In the genomic region with DNA sequence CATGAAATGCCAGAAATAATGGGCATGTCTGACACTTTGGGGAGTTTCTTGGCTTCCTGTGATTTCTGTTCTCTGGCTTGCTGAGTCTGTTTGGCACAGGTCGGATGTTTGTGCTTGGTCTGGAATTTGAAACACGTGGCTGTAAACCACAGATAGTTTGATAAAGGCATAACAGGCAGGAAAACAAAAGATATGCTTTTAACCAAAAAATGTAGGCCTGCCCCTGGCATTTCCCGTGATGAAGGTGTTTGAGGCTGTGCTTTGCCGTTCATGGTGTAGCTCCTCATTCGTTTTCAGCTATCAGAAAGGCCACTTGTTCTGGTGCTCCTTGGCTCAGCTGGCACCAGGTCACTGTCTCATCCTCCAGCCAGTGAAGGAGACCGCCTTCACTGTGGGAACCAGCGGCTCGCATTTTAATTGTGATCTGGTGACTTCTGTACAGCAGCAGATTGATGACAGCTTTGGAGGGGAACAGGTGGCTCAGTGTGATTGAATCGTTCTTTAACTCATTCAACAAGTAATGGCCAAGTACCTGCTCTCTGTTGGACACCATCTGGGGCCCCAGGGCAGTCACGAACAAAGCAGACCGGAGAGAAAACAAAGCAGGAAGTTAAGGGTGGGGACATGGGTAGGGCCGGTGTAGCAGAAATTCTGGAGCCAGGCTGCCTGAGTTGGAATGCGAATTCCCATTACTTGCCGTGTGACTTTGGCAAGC, we compare ENCODE assay signal across 1 cellular context.
TF ChIP-seq lines count a peak whose summit lies in the region.

No MANE protein-coding gene starts in this region.

TF ChIP-seq in K562, 482 proteins besides CTCF, POLR2A, EP300 and RAD21 (continued from another document and continues in another):
- TF ChIP-seq, protein P1, sequence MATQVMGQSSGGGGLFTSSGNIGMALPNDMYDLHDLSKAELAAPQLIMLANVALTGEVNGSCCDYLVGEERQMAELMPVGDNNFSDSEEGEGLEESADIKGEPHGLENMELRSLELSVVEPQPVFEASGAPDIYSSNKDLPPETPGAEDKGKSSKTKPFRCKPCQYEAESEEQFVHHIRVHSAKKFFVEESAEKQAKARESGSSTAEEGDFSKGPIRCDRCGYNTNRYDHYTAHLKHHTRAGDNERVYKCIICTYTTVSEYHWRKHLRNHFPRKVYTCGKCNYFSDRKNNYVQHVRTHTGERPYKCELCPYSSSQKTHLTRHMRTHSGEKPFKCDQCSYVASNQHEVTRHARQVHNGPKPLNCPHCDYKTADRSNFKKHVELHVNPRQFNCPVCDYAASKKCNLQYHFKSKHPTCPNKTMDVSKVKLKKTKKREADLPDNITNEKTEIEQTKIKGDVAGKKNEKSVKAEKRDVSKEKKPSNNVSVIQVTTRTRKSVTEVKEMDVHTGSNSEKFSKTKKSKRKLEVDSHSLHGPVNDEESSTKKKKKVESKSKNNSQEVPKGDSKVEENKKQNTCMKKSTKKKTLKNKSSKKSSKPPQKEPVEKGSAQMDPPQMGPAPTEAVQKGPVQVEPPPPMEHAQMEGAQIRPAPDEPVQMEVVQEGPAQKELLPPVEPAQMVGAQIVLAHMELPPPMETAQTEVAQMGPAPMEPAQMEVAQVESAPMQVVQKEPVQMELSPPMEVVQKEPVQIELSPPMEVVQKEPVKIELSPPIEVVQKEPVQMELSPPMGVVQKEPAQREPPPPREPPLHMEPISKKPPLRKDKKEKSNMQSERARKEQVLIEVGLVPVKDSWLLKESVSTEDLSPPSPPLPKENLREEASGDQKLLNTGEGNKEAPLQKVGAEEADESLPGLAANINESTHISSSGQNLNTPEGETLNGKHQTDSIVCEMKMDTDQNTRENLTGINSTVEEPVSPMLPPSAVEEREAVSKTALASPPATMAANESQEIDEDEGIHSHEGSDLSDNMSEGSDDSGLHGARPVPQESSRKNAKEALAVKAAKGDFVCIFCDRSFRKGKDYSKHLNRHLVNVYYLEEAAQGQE (CRISPR knock-in tag; IDR thresholded peaks at IDR 0.05; ENCODE audit: low read depth), result no peak
- no peak for TF ChIP-seq PHF8 (IDR thresholded peaks at IDR 0.05; ENCODE audit: borderline replicate concordance, low read length)
- no peak for TF ChIP-seq FOXA1 (IDR thresholded peaks at IDR 0.05; ENCODE audit: borderline replicate concordance)
- no peak for TF ChIP-seq CHD1 (IDR thresholded peaks at IDR 0.05; ENCODE audit: low read length)
- TF ChIP-seq, protein P2, sequence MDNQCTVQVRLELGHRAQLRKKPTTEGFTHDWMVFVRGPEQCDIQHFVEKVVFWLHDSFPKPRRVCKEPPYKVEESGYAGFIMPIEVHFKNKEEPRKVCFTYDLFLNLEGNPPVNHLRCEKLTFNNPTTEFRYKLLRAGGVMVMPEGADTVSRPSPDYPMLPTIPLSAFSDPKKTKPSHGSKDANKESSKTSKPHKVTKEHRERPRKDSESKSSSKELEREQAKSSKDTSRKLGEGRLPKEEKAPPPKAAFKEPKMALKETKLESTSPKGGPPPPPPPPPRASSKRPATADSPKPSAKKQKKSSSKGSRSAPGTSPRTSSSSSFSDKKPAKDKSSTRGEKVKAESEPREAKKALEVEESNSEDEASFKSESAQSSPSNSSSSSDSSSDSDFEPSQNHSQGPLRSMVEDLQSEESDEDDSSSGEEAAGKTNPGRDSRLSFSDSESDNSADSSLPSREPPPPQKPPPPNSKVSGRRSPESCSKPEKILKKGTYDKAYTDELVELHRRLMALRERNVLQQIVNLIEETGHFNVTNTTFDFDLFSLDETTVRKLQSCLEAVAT (IDR thresholded peaks at IDR 0.05), result peak in 1 of 2 experiments; percentile 84; a peak in 2 of 4 replicates
- TF ChIP-seq, protein P3, sequence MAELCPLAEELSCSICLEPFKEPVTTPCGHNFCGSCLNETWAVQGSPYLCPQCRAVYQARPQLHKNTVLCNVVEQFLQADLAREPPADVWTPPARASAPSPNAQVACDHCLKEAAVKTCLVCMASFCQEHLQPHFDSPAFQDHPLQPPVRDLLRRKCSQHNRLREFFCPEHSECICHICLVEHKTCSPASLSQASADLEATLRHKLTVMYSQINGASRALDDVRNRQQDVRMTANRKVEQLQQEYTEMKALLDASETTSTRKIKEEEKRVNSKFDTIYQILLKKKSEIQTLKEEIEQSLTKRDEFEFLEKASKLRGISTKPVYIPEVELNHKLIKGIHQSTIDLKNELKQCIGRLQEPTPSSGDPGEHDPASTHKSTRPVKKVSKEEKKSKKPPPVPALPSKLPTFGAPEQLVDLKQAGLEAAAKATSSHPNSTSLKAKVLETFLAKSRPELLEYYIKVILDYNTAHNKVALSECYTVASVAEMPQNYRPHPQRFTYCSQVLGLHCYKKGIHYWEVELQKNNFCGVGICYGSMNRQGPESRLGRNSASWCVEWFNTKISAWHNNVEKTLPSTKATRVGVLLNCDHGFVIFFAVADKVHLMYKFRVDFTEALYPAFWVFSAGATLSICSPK (IDR thresholded peaks at IDR 0.05; ENCODE audit: borderline replicate concordance), result no peak
- no peak for TF ChIP-seq TBP (optimal IDR thresholded peaks at IDR 0.05; ENCODE audit: low read depth, low read length)
- TF ChIP-seq, protein P4, sequence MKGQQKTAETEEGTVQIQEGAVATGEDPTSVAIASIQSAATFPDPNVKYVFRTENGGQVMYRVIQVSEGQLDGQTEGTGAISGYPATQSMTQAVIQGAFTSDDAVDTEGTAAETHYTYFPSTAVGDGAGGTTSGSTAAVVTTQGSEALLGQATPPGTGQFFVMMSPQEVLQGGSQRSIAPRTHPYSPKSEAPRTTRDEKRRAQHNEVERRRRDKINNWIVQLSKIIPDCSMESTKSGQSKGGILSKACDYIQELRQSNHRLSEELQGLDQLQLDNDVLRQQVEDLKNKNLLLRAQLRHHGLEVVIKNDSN (CRISPR knock-in tag; IDR thresholded peaks at IDR 0.05), result 0 out of 2 replicates have a peak, but pooled peaks have one; percentile 27
- no peak for TF ChIP-seq JUND (IDR thresholded peaks at IDR 0.05; ENCODE audit: borderline replicate concordance, low read depth, low read length)
- peak; percentile 44; the same call in 1 of the 3 replicates for TF ChIP-seq JUND (tag; IDR thresholded peaks at IDR 0.05; ENCODE audit: borderline replicate concordance, low read depth, low read length)
- TF ChIP-seq, protein P5, sequence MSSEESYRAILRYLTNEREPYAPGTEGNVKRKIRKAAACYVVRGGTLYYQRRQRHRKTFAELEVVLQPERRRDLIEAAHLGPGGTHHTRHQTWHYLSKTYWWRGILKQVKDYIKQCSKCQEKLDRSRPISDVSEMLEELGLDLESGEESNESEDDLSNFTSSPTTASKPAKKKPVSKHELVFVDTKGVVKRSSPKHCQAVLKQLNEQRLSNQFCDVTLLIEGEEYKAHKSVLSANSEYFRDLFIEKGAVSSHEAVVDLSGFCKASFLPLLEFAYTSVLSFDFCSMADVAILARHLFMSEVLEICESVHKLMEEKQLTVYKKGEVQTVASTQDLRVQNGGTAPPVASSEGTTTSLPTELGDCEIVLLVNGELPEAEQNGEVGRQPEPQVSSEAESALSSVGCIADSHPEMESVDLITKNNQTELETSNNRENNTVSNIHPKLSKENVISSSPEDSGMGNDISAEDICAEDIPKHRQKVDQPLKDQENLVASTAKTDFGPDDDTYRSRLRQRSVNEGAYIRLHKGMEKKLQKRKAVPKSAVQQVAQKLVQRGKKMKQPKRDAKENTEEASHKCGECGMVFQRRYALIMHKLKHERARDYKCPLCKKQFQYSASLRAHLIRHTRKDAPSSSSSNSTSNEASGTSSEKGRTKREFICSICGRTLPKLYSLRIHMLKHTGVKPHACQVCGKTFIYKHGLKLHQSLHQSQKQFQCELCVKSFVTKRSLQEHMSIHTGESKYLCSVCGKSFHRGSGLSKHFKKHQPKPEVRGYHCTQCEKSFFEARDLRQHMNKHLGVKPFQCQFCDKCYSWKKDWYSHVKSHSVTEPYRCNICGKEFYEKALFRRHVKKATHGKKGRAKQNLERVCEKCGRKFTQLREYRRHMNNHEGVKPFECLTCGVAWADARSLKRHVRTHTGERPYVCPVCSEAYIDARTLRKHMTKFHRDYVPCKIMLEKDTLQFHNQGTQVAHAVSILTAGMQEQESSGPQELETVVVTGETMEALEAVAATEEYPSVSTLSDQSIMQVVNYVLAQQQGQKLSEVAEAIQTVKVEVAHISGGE (CRISPR knock-in tag; IDR thresholded peaks at IDR 0.05), result no peak
- no peak for TF ChIP-seq ZNF408 (CRISPR knock-in tag; IDR thresholded peaks at IDR 0.05; ENCODE audit: low read depth)
- TF ChIP-seq SMARCE1 (IDR thresholded peaks at IDR 0.05), result 0 out of 2 replicates have a peak, but pooled peaks have one; percentile 24
- no peak for TF ChIP-seq POLR2G (IDR thresholded peaks at IDR 0.05; ENCODE audit: low read depth, low read length)
- TF ChIP-seq, protein P6, sequence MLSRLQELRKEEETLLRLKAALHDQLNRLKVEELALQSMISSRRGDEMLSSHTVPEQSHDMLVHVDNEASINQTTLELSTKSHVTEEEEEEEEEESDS (CRISPR knock-in tag; IDR thresholded peaks at IDR 0.05), result no peak
- TF ChIP-seq TRIM28 (IDR thresholded peaks at IDR 0.05), result no peak
- TF ChIP-seq SMARCA4 (IDR thresholded peaks at IDR 0.05), result peak; percentile 28; the same call in 1 of the 2 replicates
- TF ChIP-seq, protein P7, sequence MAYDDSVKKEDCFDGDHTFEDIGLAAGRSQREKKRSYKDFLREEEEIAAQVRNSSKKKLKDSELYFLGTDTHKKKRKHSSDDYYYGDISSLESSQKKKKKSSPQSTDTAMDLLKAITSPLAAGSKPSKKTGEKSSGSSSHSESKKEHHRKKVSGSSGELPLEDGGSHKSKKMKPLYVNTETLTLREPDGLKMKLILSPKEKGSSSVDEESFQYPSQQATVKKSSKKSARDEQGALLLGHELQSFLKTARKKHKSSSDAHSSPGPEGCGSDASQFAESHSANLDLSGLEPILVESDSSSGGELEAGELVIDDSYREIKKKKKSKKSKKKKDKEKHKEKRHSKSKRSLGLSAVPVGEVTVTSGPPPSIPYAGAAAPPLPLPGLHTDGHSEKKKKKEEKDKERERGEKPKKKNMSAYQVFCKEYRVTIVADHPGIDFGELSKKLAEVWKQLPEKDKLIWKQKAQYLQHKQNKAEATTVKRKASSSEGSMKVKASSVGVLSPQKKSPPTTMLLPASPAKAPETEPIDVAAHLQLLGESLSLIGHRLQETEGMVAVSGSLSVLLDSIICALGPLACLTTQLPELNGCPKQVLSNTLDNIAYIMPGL (CRISPR knock-in tag; IDR thresholded peaks at IDR 0.05), result no peak
- peak; percentile 68 for TF ChIP-seq CBFA2T3 (IDR thresholded peaks at IDR 0.05)
- TF ChIP-seq MEF2D (tag; conservative IDR thresholded peaks at IDR 0.05; ENCODE audit: low read depth), result no peak
- no peak for TF ChIP-seq ZNF444 (CRISPR knock-in tag; IDR thresholded peaks at IDR 0.05)
- TF ChIP-seq, protein P8, sequence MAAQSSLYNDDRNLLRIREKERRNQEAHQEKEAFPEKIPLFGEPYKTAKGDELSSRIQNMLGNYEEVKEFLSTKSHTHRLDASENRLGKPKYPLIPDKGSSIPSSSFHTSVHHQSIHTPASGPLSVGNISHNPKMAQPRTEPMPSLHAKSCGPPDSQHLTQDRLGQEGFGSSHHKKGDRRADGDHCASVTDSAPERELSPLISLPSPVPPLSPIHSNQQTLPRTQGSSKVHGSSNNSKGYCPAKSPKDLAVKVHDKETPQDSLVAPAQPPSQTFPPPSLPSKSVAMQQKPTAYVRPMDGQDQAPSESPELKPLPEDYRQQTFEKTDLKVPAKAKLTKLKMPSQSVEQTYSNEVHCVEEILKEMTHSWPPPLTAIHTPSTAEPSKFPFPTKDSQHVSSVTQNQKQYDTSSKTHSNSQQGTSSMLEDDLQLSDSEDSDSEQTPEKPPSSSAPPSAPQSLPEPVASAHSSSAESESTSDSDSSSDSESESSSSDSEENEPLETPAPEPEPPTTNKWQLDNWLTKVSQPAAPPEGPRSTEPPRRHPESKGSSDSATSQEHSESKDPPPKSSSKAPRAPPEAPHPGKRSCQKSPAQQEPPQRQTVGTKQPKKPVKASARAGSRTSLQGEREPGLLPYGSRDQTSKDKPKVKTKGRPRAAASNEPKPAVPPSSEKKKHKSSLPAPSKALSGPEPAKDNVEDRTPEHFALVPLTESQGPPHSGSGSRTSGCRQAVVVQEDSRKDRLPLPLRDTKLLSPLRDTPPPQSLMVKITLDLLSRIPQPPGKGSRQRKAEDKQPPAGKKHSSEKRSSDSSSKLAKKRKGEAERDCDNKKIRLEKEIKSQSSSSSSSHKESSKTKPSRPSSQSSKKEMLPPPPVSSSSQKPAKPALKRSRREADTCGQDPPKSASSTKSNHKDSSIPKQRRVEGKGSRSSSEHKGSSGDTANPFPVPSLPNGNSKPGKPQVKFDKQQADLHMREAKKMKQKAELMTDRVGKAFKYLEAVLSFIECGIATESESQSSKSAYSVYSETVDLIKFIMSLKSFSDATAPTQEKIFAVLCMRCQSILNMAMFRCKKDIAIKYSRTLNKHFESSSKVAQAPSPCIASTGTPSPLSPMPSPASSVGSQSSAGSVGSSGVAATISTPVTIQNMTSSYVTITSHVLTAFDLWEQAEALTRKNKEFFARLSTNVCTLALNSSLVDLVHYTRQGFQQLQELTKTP (IDR thresholded peaks at IDR 0.05; ENCODE audit: low read depth in 1 of 2, partially characterized antibody in 2 of 2), result no peak
- TF ChIP-seq KHSRP (IDR thresholded peaks at IDR 0.05), result no peak
- TF ChIP-seq STAT5B (CRISPR knock-in tag; IDR thresholded peaks at IDR 0.05), result no peak
- TF ChIP-seq, protein P9, sequence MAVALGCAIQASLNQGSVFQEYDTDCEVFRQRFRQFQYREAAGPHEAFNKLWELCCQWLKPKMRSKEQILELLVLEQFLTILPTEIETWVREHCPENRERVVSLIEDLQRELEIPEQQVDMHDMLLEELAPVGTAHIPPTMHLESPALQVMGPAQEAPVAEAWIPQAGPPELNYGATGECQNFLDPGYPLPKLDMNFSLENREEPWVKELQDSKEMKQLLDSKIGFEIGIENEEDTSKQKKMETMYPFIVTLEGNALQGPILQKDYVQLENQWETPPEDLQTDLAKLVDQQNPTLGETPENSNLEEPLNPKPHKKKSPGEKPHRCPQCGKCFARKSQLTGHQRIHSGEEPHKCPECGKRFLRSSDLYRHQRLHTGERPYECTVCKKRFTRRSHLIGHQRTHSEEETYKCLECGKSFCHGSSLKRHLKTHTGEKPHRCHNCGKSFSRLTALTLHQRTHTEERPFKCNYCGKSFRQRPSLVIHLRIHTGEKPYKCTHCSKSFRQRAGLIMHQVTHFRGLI (CRISPR knock-in tag; IDR thresholded peaks at IDR 0.05), result no peak
- peak; percentile 42 for TF ChIP-seq RAD51 (IDR thresholded peaks at IDR 0.05; ENCODE audit: borderline replicate concordance, low read depth)
- no peak for TF ChIP-seq TAF7 (tag; IDR thresholded peaks at IDR 0.05)
- TF ChIP-seq HDAC2 (IDR thresholded peaks at IDR 0.05), result peak; percentile 48; the same call in 1 of the 2 replicates
- TF ChIP-seq, protein P10, sequence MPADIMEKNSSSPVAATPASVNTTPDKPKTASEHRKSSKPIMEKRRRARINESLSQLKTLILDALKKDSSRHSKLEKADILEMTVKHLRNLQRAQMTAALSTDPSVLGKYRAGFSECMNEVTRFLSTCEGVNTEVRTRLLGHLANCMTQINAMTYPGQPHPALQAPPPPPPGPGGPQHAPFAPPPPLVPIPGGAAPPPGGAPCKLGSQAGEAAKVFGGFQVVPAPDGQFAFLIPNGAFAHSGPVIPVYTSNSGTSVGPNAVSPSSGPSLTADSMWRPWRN (IDR thresholded peaks at IDR 0.05; ENCODE audit: low read depth), result peak; percentile 97
- TF ChIP-seq, protein P11, sequence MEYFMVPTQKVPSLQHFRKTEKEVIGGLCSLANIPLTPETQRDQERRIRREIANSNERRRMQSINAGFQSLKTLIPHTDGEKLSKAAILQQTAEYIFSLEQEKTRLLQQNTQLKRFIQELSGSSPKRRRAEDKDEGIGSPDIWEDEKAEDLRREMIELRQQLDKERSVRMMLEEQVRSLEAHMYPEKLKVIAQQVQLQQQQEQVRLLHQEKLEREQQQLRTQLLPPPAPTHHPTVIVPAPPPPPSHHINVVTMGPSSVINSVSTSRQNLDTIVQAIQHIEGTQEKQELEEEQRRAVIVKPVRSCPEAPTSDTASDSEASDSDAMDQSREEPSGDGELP (CRISPR knock-in tag; IDR thresholded peaks at IDR 0.05; ENCODE audit: borderline replicate concordance), result peak; percentile 59
- no peak for TF ChIP-seq LARP7 (IDR thresholded peaks at IDR 0.05)
- peak; percentile 16; the same call in 1 of the 2 replicates for TF ChIP-seq ARID1B (IDR thresholded peaks at IDR 0.05)
- TF ChIP-seq PRMT5 (CRISPR knock-in tag; IDR thresholded peaks at IDR 0.05), result no peak
